ENCODE assay signal across 10 cellular contexts in the genomic region with DNA sequence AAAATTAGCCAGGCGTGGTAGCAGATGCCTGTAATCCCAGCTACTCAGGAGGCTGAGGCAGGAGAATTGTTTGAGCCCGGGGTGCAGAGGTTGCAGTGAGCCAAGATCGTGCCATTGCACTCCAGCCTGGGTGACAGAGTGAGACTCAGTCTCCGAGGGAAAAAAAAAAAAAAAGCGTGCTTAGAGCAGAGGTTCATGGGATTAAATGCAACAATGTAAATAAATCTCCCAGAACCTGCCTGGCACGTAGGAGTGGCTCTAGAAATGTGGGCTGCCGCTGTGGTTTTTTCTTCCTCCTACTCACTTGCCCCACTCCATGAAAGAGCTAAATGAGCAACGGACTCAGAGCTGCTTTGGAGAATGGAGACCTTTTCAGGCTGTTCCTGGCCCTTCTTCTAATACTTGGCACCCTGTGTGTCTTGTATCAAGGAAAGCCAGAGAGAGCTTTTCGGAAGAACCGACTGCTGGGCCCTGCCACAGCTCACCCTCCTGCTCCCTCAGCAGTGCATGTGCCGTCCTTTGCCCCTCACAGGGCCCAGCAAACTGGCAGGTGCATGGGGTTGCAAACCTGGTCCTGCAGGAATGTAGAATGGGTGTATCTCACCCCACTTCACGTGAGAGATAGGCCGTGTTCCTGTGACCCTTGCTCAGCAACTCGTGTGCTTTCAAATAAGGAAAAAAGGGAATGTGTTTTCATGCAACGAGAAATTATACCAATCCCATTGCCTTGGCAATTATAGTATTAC. TPM values are rescaled to one million over a fixed set of nuclear protein-coding genes. Genes with fewer than 3 reads are reported as not detected.
A peak's percentile ranks its signal among the peaks of the same experiment; 100 is the strongest.
DNase-seq lines count a peak whose midpoint lies in the region; ATAC-seq and TF ChIP-seq lines count a peak whose summit lies in the region.
"Had no signal": no experiment of that assay in that cellular context is flagged by ENCODE, and none has a peak within 500 bp of the region (broad histone marks: within the 10 kb centered on the region; RNA-seq: fewer than 3 reads in every experiment).

No MANE protein-coding gene starts in this region.

- H3K4me1 ChIP-seq in SJCRH30 = no peaks in the 10 kb centered on the region

- H3K36me3 ChIP-seq in SJCRH30 = no peaks in the 10 kb centered on the region

- H3K4me3 ChIP-seq in SJCRH30 = no peak overlapping the region

- peaks cover 33% of the 10 kb centered on the region for H3K4me1 Mint-ChIP-seq in activated naive CD4-positive, alpha-beta T cell treated with anti-CD3 and anti-CD28 coated beads, Interleukin-2, amount 50 U/mL, for 24 hours
- peaks cover 70% of the 10 kb centered on the region for H3K4me1 Mint-ChIP-seq in nephron progenitor cell

- H3K36me3 Mint-ChIP-seq in activated naive CD4-positive, alpha-beta T cell treated with anti-CD3 and anti-CD28 coated beads, Interleukin-2, amount 50 U/mL, for 24 hours = no peaks in the 10 kb centered on the region
- H3K36me3 Mint-ChIP-seq in nephron progenitor cell (ENCODE audit: low read depth) = peaks cover 18% of the 10 kb centered on the region

- no peak for TF ChIP-seq CTCF in nephron progenitor cell (IDR thresholded peaks at IDR 0.05)

- H3K9me3 Mint-ChIP-seq in activated naive CD4-positive, alpha-beta T cell treated with anti-CD3 and anti-CD28 coated beads, Interleukin-2, amount 50 U/mL, for 24 hours = no peaks in the 10 kb centered on the region
- peaks cover 3% of the 10 kb centered on the region for H3K9me3 Mint-ChIP-seq in nephron progenitor cell

- no peak for ATAC-seq in HG02870 (IDR thresholded peaks at IDR 0.05; ENCODE audit: unreplicated experiment)

- H3K27ac Mint-ChIP-seq in activated naive CD4-positive, alpha-beta T cell treated with anti-CD3 and anti-CD28 coated beads, Interleukin-2, amount 50 U/mL, for 24 hours = peak overlapping the region; percentile 65
- H3K27ac Mint-ChIP-seq in nephron progenitor cell = peak overlapping the region; percentile 22

- H3K9me3 ChIP-seq in SJCRH30 (replicated peaks) = no peaks in the 10 kb centered on the region

- DNase-seq in GDM1 (lab: John Stamatoyannopoulos, UW) (peak; percentile 61), NCI-H2029 treated with DMSO at 0.1 percent for 48 hours (lab: John Stamatoyannopoulos, UW) (peak; percentile 54), nephron progenitor cell (no peak), SJCRH30 (no peak), NCI-H1105 (lab: John Stamatoyannopoulos, UW) (no peak), AG20443 (ENCODE audit: low spot score) (no peak)
- DNase-seq: glutamatergic neuron had no signal

- no peak overlapping the region for H3K27ac ChIP-seq in SJCRH30

- H3K4me3 Mint-ChIP-seq in activated naive CD4-positive, alpha-beta T cell treated with anti-CD3 and anti-CD28 coated beads, Interleukin-2, amount 50 U/mL, for 24 hours = peak overlapping the region; percentile 70
- no peak overlapping the region for H3K4me3 Mint-ChIP-seq in nephron progenitor cell

- no peaks in the 10 kb centered on the region for H3K27me3 Mint-ChIP-seq in activated naive CD4-positive, alpha-beta T cell treated with anti-CD3 and anti-CD28 coated beads, Interleukin-2, amount 50 U/mL, for 24 hours
- no peaks in the 10 kb centered on the region for H3K27me3 Mint-ChIP-seq in nephron progenitor cell (ENCODE audit: low read depth, poor library complexity)

- H3K27me3 ChIP-seq in SJCRH30 = no peaks in the 10 kb centered on the region

RNA-seq across cellular contexts. Expression of a gene that starts 52.0 kb away (rescaled TPM):
- 0.08 TPM in 1 of 2 replicates, not detected in the other for total RNA-seq in SJCRH30 (2014; rRNA removed; shearing (Covaris generic))
- total RNA-seq: activated CD8-positive, alpha-beta memory T cell treated with anti-CD3 and anti-CD28 coated beads for 36 hours had no signal

Comparison
In these comparisons a context has a peak if more than half of its experiments do, and no peak if none do; other contexts are left out.
1. DNase-seq: peak in GDM1 (single experiment) and NCI-H2029 treated with DMSO at 0.1 percent for 48 hours (single experiment); none in nephron progenitor cell (single experiment), SJCRH30 (0 of 2), NCI-H1105 (single experiment) and AG20443 (single experiment).